Comparison of ENCODE assay signal across 15 cellular contexts in genomic region chr2:204796581-204796980, GRCh38.
A peak's percentile ranks its signal among the peaks of the same experiment; 100 is the strongest.
DNase-seq lines count a peak whose midpoint lies in the region; ATAC-seq and TF ChIP-seq lines count a peak whose summit lies in the region.
"Had no signal": no experiment of that assay in that cellular context is flagged by ENCODE, and none has a peak within 500 bp of the region (broad histone marks: within the 10 kb centered on the region; RNA-seq: fewer than 3 reads in every experiment).

No MANE protein-coding gene starts in this region.

- H3K4me3 ChIP-seq in GM12865 (ENCODE audit: low read depth, low read length) = no peak overlapping the region
- H3K4me3 ChIP-seq: pancreas, upper lobe of left lung had no signal

- no peak for TF ChIP-seq CTCF in GM12865 (IDR thresholded peaks at IDR 0.05; ENCODE audit: insufficient read depth, low read depth, low read length, missing control alignments)

- intact Hi-C loops in activated CD4-positive, alpha-beta memory T cell treated with anti-CD3 and anti-CD28 coated beads for 36 hours (cut with micrococcal nuclease) = no loop called here

- CTCF ChIA-PET in activated CD4-positive, alpha-beta memory T cell treated with anti-CD3 and anti-CD28 coated beads for 36 hours (lab: Charles Lee) = no interaction called here

- H3K4me1 Mint-ChIP-seq in activated CD4-positive, alpha-beta memory T cell treated with anti-CD3 and anti-CD28 coated beads for 36 hours (ENCODE audit: low read depth) = no peaks in the 10 kb centered on the region
- no peaks in the 10 kb centered on the region for H3K4me1 Mint-ChIP-seq in activated T-cell treated with anti-CD3 and anti-CD28 coated beads, Interleukin-2, amount 50 U/mL, for 24 hours (ENCODE audit: low read depth)
- H3K4me1 Mint-ChIP-seq: activated CD4-positive, alpha-beta T cell treated with anti-CD3 and anti-CD28 coated beads, Interleukin-2, amount 10 ng/mL, durations not matched to agents 24 days and 14 days had no signal

- POLR2A ChIA-PET in activated CD4-positive, alpha-beta memory T cell treated with anti-CD3 and anti-CD28 coated beads for 36 hours (lab: Charles Lee) = no interaction called here

- peak; percentile 53 for DNase-seq in GM12865 (ENCODE audit: low read depth)
- no peak for DNase-seq in NCI-H82 treated with DMSO at 0.1 percent for 48 hours (lab: John Stamatoyannopoulos, UW; ENCODE audit: unreplicated experiment)
- DNase-seq in activated CD4-positive, alpha-beta memory T cell treated with anti-CD3 and anti-CD28 coated beads for 36 hours = no peak
- no peak for DNase-seq in activated T-cell treated with anti-CD3 and anti-CD28 coated beads, Interleukin-2, amount 50 U/mL, for 24 hours
- DNase-seq in NK-92 treated with Interleukin-12 subunit alpha and Interleukin-12 subunit beta, amount 100 ng/mL, for 24 hours (lab: John Stamatoyannopoulos, UW) = no peak
- DNase-seq: activated CD4-positive, alpha-beta T cell treated with anti-CD3 and anti-CD28 coated beads, Interleukin-2, amount 10 ng/mL, durations not matched to agents 24 days and 14 days; effector memory CD8-positive, alpha-beta T cell; foreskin melanocyte; NCI-H446 treated with DMSO at 0.1 percent for 48 hours; pancreas; upper lobe of left lung had no signal

- H3K36me3 Mint-ChIP-seq in activated CD4-positive, alpha-beta memory T cell treated with anti-CD3 and anti-CD28 coated beads for 36 hours = no peaks in the 10 kb centered on the region
- no peaks in the 10 kb centered on the region for H3K36me3 Mint-ChIP-seq in activated T-cell treated with anti-CD3 and anti-CD28 coated beads, Interleukin-2, amount 50 U/mL, for 24 hours (ENCODE audit: low read depth)

- H3K4me3 Mint-ChIP-seq in activated CD4-positive, alpha-beta memory T cell treated with anti-CD3 and anti-CD28 coated beads for 36 hours = no peak overlapping the region
- no peak overlapping the region for H3K4me3 Mint-ChIP-seq in activated T-cell treated with anti-CD3 and anti-CD28 coated beads, Interleukin-2, amount 50 U/mL, for 24 hours
- H3K4me3 Mint-ChIP-seq: activated CD4-positive, alpha-beta T cell treated with anti-CD3 and anti-CD28 coated beads, Interleukin-2, amount 10 ng/mL, durations not matched to agents 24 days and 14 days; effector memory CD8-positive, alpha-beta T cell had no signal

- no peaks in the 10 kb centered on the region for H3K27me3 Mint-ChIP-seq in activated CD4-positive, alpha-beta memory T cell treated with anti-CD3 and anti-CD28 coated beads for 36 hours
- H3K27me3 Mint-ChIP-seq in activated T-cell treated with anti-CD3 and anti-CD28 coated beads, Interleukin-2, amount 50 U/mL, for 24 hours = peaks cover 3% of the 10 kb centered on the region
- H3K27me3 Mint-ChIP-seq: effector memory CD8-positive, alpha-beta T cell had no signal

- H3K27ac Mint-ChIP-seq in activated CD4-positive, alpha-beta memory T cell treated with anti-CD3 and anti-CD28 coated beads for 36 hours = no peak overlapping the region
- H3K27ac Mint-ChIP-seq in activated T-cell treated with anti-CD3 and anti-CD28 coated beads, Interleukin-2, amount 50 U/mL, for 24 hours = no peak overlapping the region
- H3K27ac Mint-ChIP-seq: activated CD4-positive, alpha-beta T cell treated with anti-CD3 and anti-CD28 coated beads, Interleukin-2, amount 10 ng/mL, durations not matched to agents 24 days and 14 days; effector memory CD8-positive, alpha-beta T cell had no signal

- ATAC-seq in GM19395 (IDR thresholded peaks at IDR 0.05; ENCODE audit: unreplicated experiment) (peak; percentile 89), HG02840 (IDR thresholded peaks at IDR 0.05; ENCODE audit: low FRiP score, unreplicated experiment) (peak; percentile 79), HG03378 (IDR thresholded peaks at IDR 0.05; ENCODE audit: unreplicated experiment) (peak; percentile 91)
- ATAC-seq: effector memory CD8-positive, alpha-beta T cell; Panc1; pancreas had no signal

- no peaks in the 10 kb centered on the region for H3K9me3 Mint-ChIP-seq in activated CD4-positive, alpha-beta memory T cell treated with anti-CD3 and anti-CD28 coated beads for 36 hours
- no peaks in the 10 kb centered on the region for H3K9me3 Mint-ChIP-seq in activated T-cell treated with anti-CD3 and anti-CD28 coated beads, Interleukin-2, amount 50 U/mL, for 24 hours
